ENCODE assay signal across 10 cellular contexts in the genomic region with DNA sequence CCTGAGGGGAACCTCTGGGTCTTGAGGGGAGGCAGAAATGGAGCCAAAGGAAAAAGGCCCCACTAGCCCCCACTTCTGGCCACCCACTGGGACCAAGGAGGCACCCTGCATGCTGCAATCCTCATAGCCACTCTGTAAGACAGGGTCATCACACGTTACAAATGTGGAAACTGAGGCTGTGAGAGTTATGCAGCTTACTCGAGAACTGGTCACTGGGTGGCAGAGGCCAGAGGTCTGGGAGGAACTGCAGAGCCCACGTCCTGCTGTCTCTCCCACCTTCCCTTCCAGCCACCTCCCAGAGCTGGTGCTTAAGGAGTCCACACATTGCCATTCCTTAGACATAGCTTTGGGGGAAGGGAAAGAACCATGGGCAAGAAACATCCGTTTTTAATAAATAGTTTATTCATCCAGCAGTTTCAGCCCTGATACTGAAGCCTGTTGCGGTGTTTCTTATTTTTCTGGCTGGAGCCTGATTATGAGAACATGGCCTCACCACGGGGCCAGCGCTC. TPM values are rescaled to one million over a fixed set of nuclear protein-coding genes. Genes with fewer than 3 reads are reported as not detected.
DNase-seq lines count a peak whose midpoint lies in the region; ATAC-seq and TF ChIP-seq lines count a peak whose summit lies in the region.
"Had no signal": no experiment of that assay in that cellular context is flagged by ENCODE, and none has a peak within 500 bp of the region (broad histone marks: within the 10 kb centered on the region; RNA-seq: fewer than 3 reads in every experiment).

No MANE protein-coding gene starts in this region.

- TF ChIP-seq CTCF in nephron (IDR thresholded peaks at IDR 0.05; ENCODE audit: unreplicated experiment in 3 of 3) (no peak), upper lobe of right lung (IDR thresholded peaks at IDR 0.05) (no peak)

- no peak for DNase-seq in activated naive CD8-positive, alpha-beta T cell treated with anti-CD3 and anti-CD28 coated beads, Interleukin-2, amount 50 U/mL, for 24 hours
- DNase-seq in epithelial cell of prostate (ENCODE audit: low read depth, low spot score) (no peak), upper lobe of right lung (no peak)
- no peak for DNase-seq in stimulated activated CD8-positive, alpha-beta memory T cell treated with anti-CD3 and anti-CD28 coated beads, Interleukin-4, amount 100 ng/mL, for 48 hours

- no peaks in the 10 kb centered on the region for H3K9me3 ChIP-seq in upper lobe of right lung

- no peaks in the 10 kb centered on the region for H3K9me3 Mint-ChIP-seq in activated naive CD8-positive, alpha-beta T cell (ENCODE audit: low read depth)
- H3K9me3 Mint-ChIP-seq in activated naive CD8-positive, alpha-beta T cell treated with anti-CD3 and anti-CD28 coated beads, Interleukin-2, amount 50 U/mL, for 24 hours = no peaks in the 10 kb centered on the region
- no peaks in the 10 kb centered on the region for H3K9me3 Mint-ChIP-seq in nephron
- H3K9me3 Mint-ChIP-seq: activated naive CD4-positive, alpha-beta T cell treated with anti-CD3 and anti-CD28 coated beads, Interleukin-2, amount 50 U/mL, for 24 hours had no signal

- no peak overlapping the region for H3K4me3 Mint-ChIP-seq in activated naive CD8-positive, alpha-beta T cell
- H3K4me3 Mint-ChIP-seq in activated naive CD8-positive, alpha-beta T cell treated with anti-CD3 and anti-CD28 coated beads, Interleukin-2, amount 50 U/mL, for 24 hours = no peak overlapping the region
- H3K4me3 Mint-ChIP-seq in nephron = peak overlapping the region in 2 of 3 experiments; percentile 40 to 48
- H3K4me3 Mint-ChIP-seq: activated naive CD4-positive, alpha-beta T cell treated with anti-CD3 and anti-CD28 coated beads, Interleukin-2, amount 50 U/mL, for 24 hours had no signal

- H3K27ac Mint-ChIP-seq in activated naive CD8-positive, alpha-beta T cell = peak overlapping the region; percentile 66
- no peak overlapping the region for H3K27ac Mint-ChIP-seq in activated naive CD8-positive, alpha-beta T cell treated with anti-CD3 and anti-CD28 coated beads, Interleukin-2, amount 50 U/mL, for 24 hours
- peak overlapping the region; percentile 93 to 96 (median 95) for H3K27ac Mint-ChIP-seq in nephron
- H3K27ac Mint-ChIP-seq: activated naive CD4-positive, alpha-beta T cell treated with anti-CD3 and anti-CD28 coated beads, Interleukin-2, amount 50 U/mL, for 24 hours had no signal

- H3K27me3 Mint-ChIP-seq in activated naive CD8-positive, alpha-beta T cell = no peaks in the 10 kb centered on the region
- peaks cover 6% of the 10 kb centered on the region for H3K27me3 Mint-ChIP-seq in activated naive CD8-positive, alpha-beta T cell treated with anti-CD3 and anti-CD28 coated beads, Interleukin-2, amount 50 U/mL, for 24 hours
- H3K27me3 Mint-ChIP-seq in nephron (ENCODE audit: low read depth) = peaks cover 11% of the 10 kb centered on the region

- peaks cover 34% of the 10 kb centered on the region for H3K4me1 ChIP-seq in upper lobe of right lung

- no peaks in the 10 kb centered on the region for H3K27me3 ChIP-seq in upper lobe of right lung

- peaks cover 38% of the 10 kb centered on the region for H3K36me3 ChIP-seq in upper lobe of right lung

- no peak for ATAC-seq in activated naive CD8-positive, alpha-beta T cell treated with anti-CD3 and anti-CD28 coated beads, Interleukin-2, amount 50 U/mL, for 24 hours
- ATAC-seq in upper lobe of right lung = no peak
- no peak for ATAC-seq in GM19397 (IDR thresholded peaks at IDR 0.05; ENCODE audit: unreplicated experiment)
- no peak for ATAC-seq in HG03442 (IDR thresholded peaks at IDR 0.05; ENCODE audit: unreplicated experiment)

- intact Hi-C loops in upper lobe of right lung (cut with DNase I) = loop anchor here (5.0 to 10.0 kb wide), 2 partner anchors 256 to 384 kb away; no protein-coding TSS in a partner anchor

- H3K4me3 ChIP-seq in upper lobe of right lung = no peak overlapping the region

- H3K36me3 Mint-ChIP-seq in activated naive CD8-positive, alpha-beta T cell = peaks cover 2% of the 10 kb centered on the region
- H3K36me3 Mint-ChIP-seq in activated naive CD8-positive, alpha-beta T cell treated with anti-CD3 and anti-CD28 coated beads, Interleukin-2, amount 50 U/mL, for 24 hours (ENCODE audit: low read depth) = peaks cover 10% of the 10 kb centered on the region
- peaks cover 22% of the 10 kb centered on the region for H3K36me3 Mint-ChIP-seq in nephron (ENCODE audit: low read depth)

- H3K4me1 Mint-ChIP-seq in activated naive CD8-positive, alpha-beta T cell (ENCODE audit: low read depth) = peaks cover 10% of the 10 kb centered on the region
- H3K4me1 Mint-ChIP-seq in activated naive CD8-positive, alpha-beta T cell treated with anti-CD3 and anti-CD28 coated beads, Interleukin-2, amount 50 U/mL, for 24 hours = no peaks in the 10 kb centered on the region
- peaks cover 50% of the 10 kb centered on the region for H3K4me1 Mint-ChIP-seq in nephron

- H3K27ac ChIP-seq in epithelial cell of prostate (peak overlapping the region; percentile 42), upper lobe of right lung (peak overlapping the region; percentile 81)

RNA-seq across cellular contexts. Expression of gene LEMD2, which starts 18.0 kb away (rescaled TPM):
- total RNA-seq in upper lobe of right lung = 61.5 TPM

RNA-seq across cellular contexts. Expression of gene IP6K3, which starts 24.2 kb away (rescaled TPM):
- 4.6 TPM for total RNA-seq in upper lobe of right lung

RNA-seq across cellular contexts. Expression of gene MLN, which starts 32.9 kb away (rescaled TPM):
- not detected for total RNA-seq in upper lobe of right lung
- total RNA-seq: lower leg skin had no signal

RNA-seq across cellular contexts. Expression of gene UQCC2, which starts 59.4 kb away (rescaled TPM):
- total RNA-seq in upper lobe of right lung = 40.6 TPM

Comparison
In these comparisons a context has a peak if more than half of its experiments do, and no peak if none do; other contexts are left out.
1. H3K4me3 Mint-ChIP-seq: peak in nephron (2 of 3); none in activated naive CD8-positive, alpha-beta T cell (single experiment) and activated naive CD8-positive, alpha-beta T cell treated with anti-CD3 and anti-CD28 coated beads, Interleukin-2, amount 50 U/mL, for 24 hours (single experiment).